In the genomic region with DNA sequence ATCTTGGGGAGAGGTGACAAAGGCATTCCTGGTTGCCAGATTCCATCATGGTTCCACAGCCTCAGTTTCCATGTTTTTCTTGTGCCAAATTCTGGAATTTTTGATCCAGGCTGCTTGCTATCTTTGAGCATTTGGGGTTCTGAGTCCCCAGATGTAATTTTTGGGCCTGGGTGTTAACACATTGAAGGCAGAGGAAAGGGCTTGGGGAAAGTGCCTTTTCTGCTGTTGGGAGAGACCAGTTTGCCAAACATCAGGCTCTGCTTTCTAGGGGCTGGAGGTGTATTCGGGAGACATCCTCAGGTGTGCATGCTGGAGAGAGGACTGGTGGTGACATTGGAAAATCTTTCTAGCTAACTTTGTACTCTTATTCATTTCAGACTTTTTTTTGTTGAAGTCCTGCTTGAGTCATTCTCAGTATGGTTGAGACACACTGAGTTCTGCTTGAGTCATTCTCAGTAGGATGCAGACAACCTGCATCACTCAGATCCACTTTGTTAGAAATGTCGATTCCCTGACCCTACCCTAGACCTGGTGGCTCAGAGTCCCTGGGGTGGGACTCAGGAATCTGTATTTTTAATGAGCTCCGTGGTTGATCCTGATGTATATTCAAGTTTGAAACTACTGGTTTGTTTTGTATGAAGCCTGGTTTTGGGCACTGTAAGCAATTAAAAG, we compare ENCODE assay signal across 1 cellular context.
A peak's percentile ranks its signal among the peaks of the same experiment; 100 is the strongest.
TF ChIP-seq lines count a peak whose summit lies in the region.

No MANE protein-coding gene starts in this region.

TF ChIP-seq in SK-N-SH, 30 proteins besides CTCF, POLR2A, EP300 and RAD21 (continued from another document):
- TF ChIP-seq, protein P1, sequence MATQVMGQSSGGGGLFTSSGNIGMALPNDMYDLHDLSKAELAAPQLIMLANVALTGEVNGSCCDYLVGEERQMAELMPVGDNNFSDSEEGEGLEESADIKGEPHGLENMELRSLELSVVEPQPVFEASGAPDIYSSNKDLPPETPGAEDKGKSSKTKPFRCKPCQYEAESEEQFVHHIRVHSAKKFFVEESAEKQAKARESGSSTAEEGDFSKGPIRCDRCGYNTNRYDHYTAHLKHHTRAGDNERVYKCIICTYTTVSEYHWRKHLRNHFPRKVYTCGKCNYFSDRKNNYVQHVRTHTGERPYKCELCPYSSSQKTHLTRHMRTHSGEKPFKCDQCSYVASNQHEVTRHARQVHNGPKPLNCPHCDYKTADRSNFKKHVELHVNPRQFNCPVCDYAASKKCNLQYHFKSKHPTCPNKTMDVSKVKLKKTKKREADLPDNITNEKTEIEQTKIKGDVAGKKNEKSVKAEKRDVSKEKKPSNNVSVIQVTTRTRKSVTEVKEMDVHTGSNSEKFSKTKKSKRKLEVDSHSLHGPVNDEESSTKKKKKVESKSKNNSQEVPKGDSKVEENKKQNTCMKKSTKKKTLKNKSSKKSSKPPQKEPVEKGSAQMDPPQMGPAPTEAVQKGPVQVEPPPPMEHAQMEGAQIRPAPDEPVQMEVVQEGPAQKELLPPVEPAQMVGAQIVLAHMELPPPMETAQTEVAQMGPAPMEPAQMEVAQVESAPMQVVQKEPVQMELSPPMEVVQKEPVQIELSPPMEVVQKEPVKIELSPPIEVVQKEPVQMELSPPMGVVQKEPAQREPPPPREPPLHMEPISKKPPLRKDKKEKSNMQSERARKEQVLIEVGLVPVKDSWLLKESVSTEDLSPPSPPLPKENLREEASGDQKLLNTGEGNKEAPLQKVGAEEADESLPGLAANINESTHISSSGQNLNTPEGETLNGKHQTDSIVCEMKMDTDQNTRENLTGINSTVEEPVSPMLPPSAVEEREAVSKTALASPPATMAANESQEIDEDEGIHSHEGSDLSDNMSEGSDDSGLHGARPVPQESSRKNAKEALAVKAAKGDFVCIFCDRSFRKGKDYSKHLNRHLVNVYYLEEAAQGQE (IDR thresholded peaks at IDR 0.05; ENCODE audit: low read depth, low read length) = no peak
- TF ChIP-seq RCOR1 (IDR thresholded peaks at IDR 0.05; ENCODE audit: low read length) = no peak
- TF ChIP-seq MEF2A (IDR thresholded peaks at IDR 0.05; ENCODE audit: borderline replicate concordance, low read depth) = no peak
- TF ChIP-seq FOSL2 (IDR thresholded peaks at IDR 0.05; ENCODE audit: borderline replicate concordance, low read depth) = peak; percentile 77; the same call in 1 of the 2 replicates
- TF ChIP-seq GABPA (IDR thresholded peaks at IDR 0.05; ENCODE audit: low read depth) = no peak
- TF ChIP-seq FOXM1 (IDR thresholded peaks at IDR 0.05; ENCODE audit: low read depth) = no peak
- TF ChIP-seq SMC3 (IDR thresholded peaks at IDR 0.05; ENCODE audit: low read depth, low read length) = no peak
- TF ChIP-seq FOXJ3 (CRISPR knock-in tag; IDR thresholded peaks at IDR 0.05) = no peak
- TF ChIP-seq, protein P2, sequence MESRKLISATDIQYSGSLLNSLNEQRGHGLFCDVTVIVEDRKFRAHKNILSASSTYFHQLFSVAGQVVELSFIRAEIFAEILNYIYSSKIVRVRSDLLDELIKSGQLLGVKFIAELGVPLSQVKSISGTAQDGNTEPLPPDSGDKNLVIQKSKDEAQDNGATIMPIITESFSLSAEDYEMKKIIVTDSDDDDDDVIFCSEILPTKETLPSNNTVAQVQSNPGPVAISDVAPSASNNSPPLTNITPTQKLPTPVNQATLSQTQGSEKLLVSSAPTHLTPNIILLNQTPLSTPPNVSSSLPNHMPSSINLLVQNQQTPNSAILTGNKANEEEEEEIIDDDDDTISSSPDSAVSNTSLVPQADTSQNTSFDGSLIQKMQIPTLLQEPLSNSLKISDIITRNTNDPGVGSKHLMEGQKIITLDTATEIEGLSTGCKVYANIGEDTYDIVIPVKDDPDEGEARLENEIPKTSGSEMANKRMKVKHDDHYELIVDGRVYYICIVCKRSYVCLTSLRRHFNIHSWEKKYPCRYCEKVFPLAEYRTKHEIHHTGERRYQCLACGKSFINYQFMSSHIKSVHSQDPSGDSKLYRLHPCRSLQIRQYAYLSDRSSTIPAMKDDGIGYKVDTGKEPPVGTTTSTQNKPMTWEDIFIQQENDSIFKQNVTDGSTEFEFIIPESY (IDR thresholded peaks at IDR 0.05; ENCODE audit: borderline replicate concordance, low read depth) = no peak
- TF ChIP-seq, protein P3, sequence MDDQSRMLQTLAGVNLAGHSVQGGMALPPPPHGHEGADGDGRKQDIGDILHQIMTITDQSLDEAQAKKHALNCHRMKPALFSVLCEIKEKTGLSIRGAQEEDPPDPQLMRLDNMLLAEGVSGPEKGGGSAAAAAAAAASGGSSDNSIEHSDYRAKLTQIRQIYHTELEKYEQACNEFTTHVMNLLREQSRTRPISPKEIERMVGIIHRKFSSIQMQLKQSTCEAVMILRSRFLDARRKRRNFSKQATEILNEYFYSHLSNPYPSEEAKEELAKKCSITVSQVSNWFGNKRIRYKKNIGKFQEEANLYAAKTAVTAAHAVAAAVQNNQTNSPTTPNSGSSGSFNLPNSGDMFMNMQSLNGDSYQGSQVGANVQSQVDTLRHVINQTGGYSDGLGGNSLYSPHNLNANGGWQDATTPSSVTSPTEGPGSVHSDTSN (IDR thresholded peaks at IDR 0.05) = peak; percentile 42
- TF ChIP-seq TCF12 (IDR thresholded peaks at IDR 0.05) = peak; percentile 13; the same call in 1 of the 2 replicates
- TF ChIP-seq ELF1 (IDR thresholded peaks at IDR 0.05) = no peak
- TF ChIP-seq NFIC (IDR thresholded peaks at IDR 0.05; ENCODE audit: borderline replicate concordance) = no peak
- no peak for TF ChIP-seq IRF3 (IDR thresholded peaks at IDR 0.05; ENCODE audit: low read depth, low read length)
- no peak for TF ChIP-seq USF1 (IDR thresholded peaks at IDR 0.05; ENCODE audit: borderline replicate concordance, low read depth)
- no peak for TF ChIP-seq TEAD4 (IDR thresholded peaks at IDR 0.05; ENCODE audit: borderline replicate concordance, insufficient read depth)
- TF ChIP-seq NRF1 (IDR thresholded peaks at IDR 0.05; ENCODE audit: low read depth, low read length) = no peak
- TF ChIP-seq YY1 (IDR thresholded peaks at IDR 0.05; ENCODE audit: low read depth) = no peak
- no peak for TF ChIP-seq TAF1 (IDR thresholded peaks at IDR 0.05; ENCODE audit: borderline replicate concordance, low read depth, low read length)
- peak; percentile 40; the same call in 1 of the 2 replicates for TF ChIP-seq JUND (IDR thresholded peaks at IDR 0.05)
- no peak for TF ChIP-seq GATA2 (CRISPR knock-in tag; IDR thresholded peaks at IDR 0.05)
- no peak for TF ChIP-seq RFX5 (IDR thresholded peaks at IDR 0.05; ENCODE audit: low read length)
- TF ChIP-seq, protein P4, sequence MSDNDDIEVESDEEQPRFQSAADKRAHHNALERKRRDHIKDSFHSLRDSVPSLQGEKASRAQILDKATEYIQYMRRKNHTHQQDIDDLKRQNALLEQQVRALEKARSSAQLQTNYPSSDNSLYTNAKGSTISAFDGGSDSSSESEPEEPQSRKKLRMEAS (IDR thresholded peaks at IDR 0.05; ENCODE audit: low read depth) = no peak
TF ChIP-seq in SK-N-SH: peak in this region for 4.
